ENCODE assay signal across 16 cellular contexts in the genomic region with DNA sequence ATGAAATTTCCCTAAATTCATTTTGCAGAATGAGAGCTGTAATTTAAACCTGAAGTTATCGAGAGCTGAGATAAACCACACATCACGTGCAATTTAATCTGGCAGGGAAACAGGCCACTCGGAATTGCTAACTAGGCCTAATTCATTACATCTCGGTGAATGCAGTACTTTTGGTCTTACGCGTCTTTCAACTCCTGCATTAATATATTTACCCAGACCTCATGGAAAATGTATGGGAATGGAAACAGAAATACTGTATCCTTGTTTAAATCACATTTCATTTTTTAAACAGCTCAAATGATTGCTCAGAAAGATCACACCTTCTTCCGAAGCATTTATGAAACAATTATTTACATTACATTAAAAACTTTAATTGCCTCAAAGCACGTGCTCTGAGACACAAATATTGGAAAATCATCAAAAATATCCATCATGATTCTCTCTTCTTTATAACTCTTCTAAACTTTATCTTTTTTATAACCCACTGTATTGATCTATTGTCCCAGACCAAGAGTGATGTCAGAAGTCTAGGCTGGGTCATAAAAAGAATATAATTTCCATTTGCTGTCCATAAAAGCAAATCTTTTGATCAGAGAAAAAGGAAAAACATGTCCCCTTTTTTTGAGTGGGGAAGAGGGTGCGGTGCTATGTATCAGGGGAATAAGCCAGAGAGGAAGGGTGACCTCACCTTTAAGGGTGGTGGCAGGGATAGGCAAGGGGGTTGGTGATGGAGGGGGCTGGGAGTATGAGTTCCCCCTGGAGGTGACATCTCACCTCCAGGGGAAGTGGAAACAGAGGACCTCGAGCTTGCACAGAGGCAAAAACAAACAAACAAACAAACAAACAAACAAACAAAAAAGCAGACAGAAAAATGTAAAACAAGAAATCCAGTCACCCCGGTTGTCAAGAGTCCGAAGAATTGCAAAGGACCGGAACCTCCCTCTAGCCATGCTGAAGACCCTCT. TPM values are rescaled to one million over a fixed set of nuclear protein-coding genes. Genes with fewer than 3 reads are reported as not detected.
A peak's percentile ranks its signal among the peaks of the same experiment; 100 is the strongest.
DNase-seq lines count a peak whose midpoint lies in the region; ATAC-seq and TF ChIP-seq lines count a peak whose summit lies in the region.
"Had no signal": no experiment of that assay in that cellular context is flagged by ENCODE, and none has a peak within 500 bp of the region (broad histone marks: within the 10 kb centered on the region; RNA-seq: fewer than 3 reads in every experiment).

No MANE protein-coding gene starts in this region.

- CTCF ChIA-PET in T-cell (lab: Charles Lee), result interaction anchor here in 1 of 2 donors (0.9 kb wide), 1 partner anchor 36 kb away, joined by 3 read pairs; no protein-coding TSS in a partner anchor

- H3K9me3 ChIP-seq in iPS-15b (ENCODE audit: control insufficient read depth, insufficient read depth, low read length), result no peaks in the 10 kb centered on the region
- H3K9me3 ChIP-seq: transverse colon had no signal

- peaks cover 24% of the 10 kb centered on the region for H3K4me1 Mint-ChIP-seq in stimulated activated naive CD8-positive, alpha-beta T cell treated with anti-CD3 and anti-CD28 coated beads, Interleukin-15, Interleukin-2, amounts not matched to agents 100 ng/mL and 50 ng/mL, for 24 hours (ENCODE audit: low read depth)
- peaks cover 20 to 28% (median 22%) of the 10 kb centered on the region in 3 donors for H3K4me1 Mint-ChIP-seq in T-cell
- H3K4me1 Mint-ChIP-seq in type B pancreatic cell (ENCODE audit: unreplicated experiment), result peaks cover 14% of the 10 kb centered on the region
- peaks cover 4 to 9% of the 10 kb centered on the region in 2 donors for H3K4me1 Mint-ChIP-seq in natural killer cell treated with Interleukin-12 subunit alpha and Interleukin-12 subunit beta and Interleukin-15 and Interleukin-18, amount 100 ng/mL, for 72 hours (ENCODE audit: low read depth in 2 of 2)

- H3K9me3 Mint-ChIP-seq in stimulated activated naive CD8-positive, alpha-beta T cell treated with anti-CD3 and anti-CD28 coated beads, Interleukin-15, Interleukin-2, amounts not matched to agents 100 ng/mL and 50 ng/mL, for 24 hours, result no peaks in the 10 kb centered on the region
- no peaks in the 10 kb centered on the region for H3K9me3 Mint-ChIP-seq in T-cell
- H3K9me3 Mint-ChIP-seq in type B pancreatic cell, result no peaks in the 10 kb centered on the region
- no peaks in the 10 kb centered on the region for H3K9me3 Mint-ChIP-seq in natural killer cell treated with Interleukin-12 subunit alpha and Interleukin-12 subunit beta and Interleukin-15 and Interleukin-18, amount 100 ng/mL, for 72 hours
- H3K9me3 Mint-ChIP-seq: T-helper 1 cell treated with Interleukin-12 subunit alpha and Interleukin-12 subunit beta and Interleukin-4 antibody, amounts not matched to agents 30 μg/mL and 1 μg/mL, for 36 hours had no signal

- H3K27ac Mint-ChIP-seq in stimulated activated naive CD8-positive, alpha-beta T cell treated with anti-CD3 and anti-CD28 coated beads, Interleukin-15, Interleukin-2, amounts not matched to agents 100 ng/mL and 50 ng/mL, for 24 hours, result no peak overlapping the region
- H3K27ac Mint-ChIP-seq in T-cell (no peak overlapping the region), type B pancreatic cell (no peak overlapping the region)
- H3K27ac Mint-ChIP-seq in natural killer cell treated with Interleukin-12 subunit alpha and Interleukin-12 subunit beta and Interleukin-15 and Interleukin-18, amount 100 ng/mL, for 72 hours, result no peak overlapping the region
- H3K27ac Mint-ChIP-seq: T-helper 1 cell treated with Interleukin-12 subunit alpha and Interleukin-12 subunit beta and Interleukin-4 antibody, amounts not matched to agents 30 μg/mL and 1 μg/mL, for 36 hours had no signal

- peaks cover 5% of the 10 kb centered on the region for H3K4me1 ChIP-seq in iPS-15b (ENCODE audit: control insufficient read depth, insufficient read depth, low read length)
- H3K4me1 ChIP-seq: foreskin keratinocyte had no signal

- no peak for ATAC-seq in stimulated activated naive CD8-positive, alpha-beta T cell treated with anti-CD3 and anti-CD28 coated beads, Interleukin-15, Interleukin-2, amounts not matched to agents 100 U/mL and 50 U/mL, for 24 hours
- no peak for ATAC-seq in T-cell (replicated peaks in 1 of 4)
- no peak for ATAC-seq in left ventricle myocardium superior
- ATAC-seq in natural killer cell treated with Interleukin-12 subunit alpha and Interleukin-12 subunit beta and Interleukin-15 and Interleukin-18, amount 100 ng/mL, for 72 hours, result no peak
- ATAC-seq: foreskin keratinocyte had no signal

- DNase-seq in stimulated activated naive CD8-positive, alpha-beta T cell treated with anti-CD3 and anti-CD28 coated beads, Interleukin-15, Interleukin-2, amounts not matched to agents 100 U/mL and 50 U/mL, for 24 hours, result no peak
- DNase-seq in T-cell (no peak), type B pancreatic cell (ENCODE audit: extremely low spot score, unreplicated experiment) (no peak), left ventricle myocardium superior (no peak), iPS-NIHi11 (ENCODE audit: low spot score) (no peak)
- DNase-seq in natural killer cell treated with Interleukin-12 subunit alpha and Interleukin-12 subunit beta and Interleukin-15 and Interleukin-18, amount 100 ng/mL, for 72 hours (ENCODE audit: low spot score), result no peak
- DNase-seq: activated CD4-positive, CD25-positive, alpha-beta regulatory T cell treated with anti-CD3 and anti-CD28 coated beads, Interleukin-2, amount 50 U/mL, for 72 hours; foreskin keratinocyte; GF-D8; NCI-H146; NCI-H226; transverse colon had no signal

- intact Hi-C loops in left ventricle myocardium superior (cut with micrococcal nuclease), result no loop called here

- peaks cover 31% of the 10 kb centered on the region for H3K27me3 ChIP-seq in iPS-15b (ENCODE audit: control insufficient read depth, insufficient read depth, low read length)

- TF ChIP-seq CTCF in type B pancreatic cell (conservative IDR thresholded peaks at IDR 0.05), result no peak

- POLR2A ChIA-PET in T-cell (lab: Charles Lee), result no interaction called here

- peaks cover 50% of the 10 kb centered on the region for H3K27me3 Mint-ChIP-seq in stimulated activated naive CD8-positive, alpha-beta T cell treated with anti-CD3 and anti-CD28 coated beads, Interleukin-15, Interleukin-2, amounts not matched to agents 100 ng/mL and 50 ng/mL, for 24 hours
- H3K27me3 Mint-ChIP-seq in T-cell (peaks cover 39 to 66% of the 10 kb centered on the region in 2 donors), type B pancreatic cell (peaks cover 80% of the 10 kb centered on the region)
- peaks cover 40 to 58% of the 10 kb centered on the region in 2 donors for H3K27me3 Mint-ChIP-seq in natural killer cell treated with Interleukin-12 subunit alpha and Interleukin-12 subunit beta and Interleukin-15 and Interleukin-18, amount 100 ng/mL, for 72 hours

- no peaks in the 10 kb centered on the region for H3K36me3 Mint-ChIP-seq in stimulated activated naive CD8-positive, alpha-beta T cell treated with anti-CD3 and anti-CD28 coated beads, Interleukin-15, Interleukin-2, amounts not matched to agents 100 ng/mL and 50 ng/mL, for 24 hours (ENCODE audit: low read depth)
- H3K36me3 Mint-ChIP-seq in T-cell (no peaks in the 10 kb centered on the region), type B pancreatic cell (no peaks in the 10 kb centered on the region)
- H3K36me3 Mint-ChIP-seq in natural killer cell treated with Interleukin-12 subunit alpha and Interleukin-12 subunit beta and Interleukin-15 and Interleukin-18, amount 100 ng/mL, for 72 hours, result no peaks in the 10 kb centered on the region

- H3K36me3 ChIP-seq in iPS-15b (ENCODE audit: control insufficient read depth, insufficient read depth, low read length), result no peaks in the 10 kb centered on the region
- H3K36me3 ChIP-seq: transverse colon had no signal

- no peak overlapping the region for H3K9ac ChIP-seq in iPS-15b (ENCODE audit: low read depth, low read length)

- peak overlapping the region; percentile 33 for H3K4me3 Mint-ChIP-seq in stimulated activated naive CD8-positive, alpha-beta T cell treated with anti-CD3 and anti-CD28 coated beads, Interleukin-15, Interleukin-2, amounts not matched to agents 100 ng/mL and 50 ng/mL, for 24 hours
- H3K4me3 Mint-ChIP-seq in T-cell (peak overlapping the region; percentile 56 to 71 (median 70)), type B pancreatic cell (peak overlapping the region; percentile 74)
- H3K4me3 Mint-ChIP-seq in natural killer cell treated with Interleukin-12 subunit alpha and Interleukin-12 subunit beta and Interleukin-15 and Interleukin-18, amount 100 ng/mL, for 72 hours, result no peak overlapping the region
- H3K4me3 Mint-ChIP-seq: T-helper 1 cell treated with Interleukin-12 subunit alpha and Interleukin-12 subunit beta and Interleukin-4 antibody, amounts not matched to agents 30 μg/mL and 1 μg/mL, for 36 hours had no signal

- peak overlapping the region; percentile 11 for H3K4me3 ChIP-seq in iPS-15b (ENCODE audit: low read depth, low read length)
- H3K4me3 ChIP-seq: transverse colon had no signal

RNA-seq across cellular contexts. Expression of a gene that starts 1.7 kb away (rescaled TPM):
- total RNA-seq in T-cell (under 1 TPM in 4 of 5 donors, not detected in 1; 0.10 to 0.85 (median 0.18) TPM), type B pancreatic cell (ENCODE audit: low replicate concordance) (4.4 and 8.2 TPM in 2 replicates), left ventricle myocardium superior (not detected)
- not detected for total RNA-seq in natural killer cell treated with Interleukin-12 subunit alpha and Interleukin-12 subunit beta and Interleukin-15 and Interleukin-18, amount 100 ng/mL, for 72 hours
- total RNA-seq: foreskin keratinocyte, pulmonary artery endothelial cell had no signal
